ENCODE assay signal across 15 cellular contexts in genomic region chr17:21167303-21167702, GRCh38. TPM values are rescaled to one million over a fixed set of nuclear protein-coding genes. Genes with fewer than 3 reads are reported as not detected.
DNase-seq lines count a peak whose midpoint lies in the region; ATAC-seq and TF ChIP-seq lines count a peak whose summit lies in the region.
"Had no signal": no experiment of that assay in that cellular context is flagged by ENCODE, and none has a peak within 500 bp of the region (broad histone marks: within the 10 kb centered on the region; RNA-seq: fewer than 3 reads in every experiment).

No MANE protein-coding gene starts in this region.

- H3K36me3 ChIP-seq in body of pancreas (replicated peaks in 1 of 2; ENCODE audit: insufficient read depth in 1 of 2, low read depth in 2 of 2) = no peaks in the 10 kb centered on the region
- H3K36me3 ChIP-seq in skeletal muscle satellite cell (ENCODE audit: insufficient read depth, low read length) = no peaks in the 10 kb centered on the region

- H3K27ac ChIP-seq in body of pancreas = peak overlapping the region in 3 of 4 donors; percentile 18 to 64 (median 61)

- no peaks in the 10 kb centered on the region for H3K36me3 Mint-ChIP-seq in endothelial cell (ENCODE audit: low read depth, unreplicated experiment)

- no peak overlapping the region for H3K4me3 Mint-ChIP-seq in endothelial cell (ENCODE audit: unreplicated experiment)
- H3K4me3 Mint-ChIP-seq: activated CD4-positive, alpha-beta memory T cell treated with anti-CD3 and anti-CD28 coated beads for 36 hours; mesothelial cell of epicardium; T-helper 2 cell treated with Interferon-gamma antibody and Interleukin-4, amounts not matched to agents 5 μg/mL and 100 μg/mL, for 36 hours had no signal

- H3K4me2 ChIP-seq in skeletal muscle satellite cell (ENCODE audit: low read length) = peak overlapping the region; percentile 2

- no peak for TF ChIP-seq CTCF in body of pancreas (IDR thresholded peaks at IDR 0.05)
- TF ChIP-seq CTCF in endothelial cell (IDR thresholded peaks at IDR 0.05; ENCODE audit: unreplicated experiment) = no peak

- peak; percentile 27 for ATAC-seq in body of pancreas
- ATAC-seq in left ventricle myocardium superior = peak; percentile 76
- ATAC-seq: PC-3 had no signal

- DNase-seq in AG20443 (ENCODE audit: low spot score) (peak; percentile 73), body of pancreas (no peak), left ventricle myocardium superior (no peak), NCI-H2196 (lab: John Stamatoyannopoulos, UW; ENCODE audit: unreplicated experiment) (no peak), endothelial cell (ENCODE audit: low spot score) (no peak), NCI-H510A treated with DMSO at 0.1 percent for 48 hours (lab: John Stamatoyannopoulos, UW) (no peak), globus pallidus (ENCODE audit: low spot score) (no peak)
- DNase-seq: activated CD4-positive, alpha-beta memory T cell treated with anti-CD3 and anti-CD28 coated beads for 36 hours; GF-D8; hippocampal formation; NCI-H2227 treated with DMSO at 0.1 percent for 48 hours; PC-3 had no signal

- intact Hi-C loops in body of pancreas (cut with DNase I) (no loop called here), left ventricle myocardium superior (cut with micrococcal nuclease) (no loop called here)

- peak overlapping the region; percentile 30 for H3K9ac ChIP-seq in skeletal muscle satellite cell (ENCODE audit: low read depth, low read length)

- H3K4me1 ChIP-seq in body of pancreas = peaks cover 41% of the 10 kb centered on the region
- peaks cover 11% of the 10 kb centered on the region for H3K4me1 ChIP-seq in skeletal muscle satellite cell (ENCODE audit: control insufficient read depth, insufficient read depth, low read length)

- H3K9me3 Mint-ChIP-seq in endothelial cell (ENCODE audit: unreplicated experiment) = no peaks in the 10 kb centered on the region
- H3K9me3 Mint-ChIP-seq: activated CD4-positive, alpha-beta memory T cell treated with anti-CD3 and anti-CD28 coated beads for 36 hours; mesothelial cell of epicardium; T-helper 2 cell treated with Interferon-gamma antibody and Interleukin-4, amounts not matched to agents 5 μg/mL and 100 μg/mL, for 36 hours had no signal

- H3K4me3 ChIP-seq in body of pancreas = no peak overlapping the region
- H3K4me3 ChIP-seq in skeletal muscle satellite cell (ENCODE audit: low read length) = no peak overlapping the region

- TF ChIP-seq POLR2A in body of pancreas (IDR thresholded peaks at IDR 0.05) = no peak

- H3K9me3 ChIP-seq in body of pancreas (no peaks in the 10 kb centered on the region), skeletal muscle satellite cell (replicated peaks; ENCODE audit: low read length) (no peaks in the 10 kb centered on the region)

- H3K27me3 ChIP-seq in body of pancreas (no peaks in the 10 kb centered on the region), skeletal muscle satellite cell (ENCODE audit: control insufficient read depth, insufficient read depth, low read length) (no peaks in the 10 kb centered on the region)

- 76 to 82% methylated on average over 5 of the region's 5 CpGs for WGBS in body of pancreas, 2 donors

- H3K27ac Mint-ChIP-seq in endothelial cell (ENCODE audit: unreplicated experiment) = no peak overlapping the region
- H3K27ac Mint-ChIP-seq: activated CD4-positive, alpha-beta memory T cell treated with anti-CD3 and anti-CD28 coated beads for 36 hours; T-helper 2 cell treated with Interferon-gamma antibody and Interleukin-4, amounts not matched to agents 5 μg/mL and 100 μg/mL, for 36 hours had no signal

- H3K4me1 Mint-ChIP-seq in endothelial cell (ENCODE audit: unreplicated experiment) = peaks cover 29% of the 10 kb centered on the region

- H3K27me3 Mint-ChIP-seq in endothelial cell (ENCODE audit: unreplicated experiment) = peaks cover 10% of the 10 kb centered on the region
- H3K27me3 Mint-ChIP-seq: activated CD4-positive, alpha-beta memory T cell treated with anti-CD3 and anti-CD28 coated beads for 36 hours had no signal

RNA-seq across cellular contexts. Expression of gene DHRS7B, which starts 40.5 kb away (rescaled TPM):
- total RNA-seq in body of pancreas (10 to 100 TPM; 14.0 to 14.5 TPM), left ventricle myocardium superior (18.6 TPM), endothelial cell (ENCODE audit: unreplicated experiment) (31.0 TPM)
- total RNA-seq in skeletal muscle satellite cell (2012; rRNA removed) = 17.2 and 21.2 TPM in 2 replicates

RNA-seq across cellular contexts. Expression of gene TMEM11, which starts 46.7 kb away (rescaled TPM):
- total RNA-seq in body of pancreas = 10 to 100 TPM in 1 of 2 donors, 1 to 10 TPM in 1; 7.0 to 22.4 TPM
- total RNA-seq in left ventricle myocardium superior = 31.5 TPM
- total RNA-seq in skeletal muscle satellite cell (2012; rRNA removed) = 17.7 and 19.7 TPM in 2 replicates
- total RNA-seq in endothelial cell (ENCODE audit: unreplicated experiment) = 36.9 TPM
